Comparison of ENCODE assay signal across 8 cellular contexts in the genomic region with DNA sequence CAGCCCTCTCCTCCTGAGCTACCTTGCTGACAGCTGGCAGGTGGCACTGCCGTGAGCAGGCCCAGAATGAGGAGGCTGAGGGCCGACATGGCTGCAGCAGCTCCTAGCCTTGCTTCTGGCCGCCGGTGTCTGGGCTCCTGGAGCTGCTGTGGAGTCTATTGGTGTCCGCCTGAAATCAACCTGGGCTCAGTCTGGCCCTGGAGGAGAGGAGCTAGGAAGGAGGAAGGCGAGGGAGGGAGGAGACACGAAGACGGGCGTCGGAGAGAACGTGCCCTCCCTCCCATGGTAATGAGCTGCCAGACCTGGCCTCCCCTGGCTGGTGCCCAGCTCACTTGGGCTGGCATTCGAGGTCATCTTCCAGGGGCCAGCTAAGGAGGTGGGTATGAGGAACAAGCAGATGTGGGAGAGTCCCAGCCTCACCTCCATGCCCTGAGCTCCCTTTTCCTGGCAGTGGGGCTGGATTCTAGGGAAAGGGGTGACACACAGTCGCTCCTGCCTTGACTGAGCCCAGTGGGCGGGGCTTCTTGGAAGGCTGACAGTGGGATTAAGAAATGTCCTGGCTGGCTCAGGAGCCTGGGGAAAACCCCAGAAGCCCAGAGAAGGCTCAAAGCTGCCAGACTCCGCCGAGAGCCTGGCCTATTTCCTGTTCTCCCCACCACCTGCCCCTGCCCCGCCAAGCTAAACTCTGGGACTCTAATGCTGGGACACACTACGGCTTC. TPM values are rescaled to one million over a fixed set of nuclear protein-coding genes. Genes with fewer than 3 reads are reported as not detected.
DNase-seq lines count a peak whose midpoint lies in the region; ATAC-seq and TF ChIP-seq lines count a peak whose summit lies in the region.

A gene with protein sequence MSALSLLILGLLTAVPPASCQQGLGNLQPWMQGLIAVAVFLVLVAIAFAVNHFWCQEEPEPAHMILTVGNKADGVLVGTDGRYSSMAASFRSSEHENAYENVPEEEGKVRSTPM (minus strand): TSS at position 193 of the 719 bp plus-strand sequence. CDS start 104 bp downstream, at position 89.

- TF ChIP-seq POLR2A in heart left ventricle (IDR thresholded peaks at IDR 0.05) = no peak

- intact Hi-C loops in heart left ventricle (cut with DNase I) = loop anchor here in 8 of 10 donors (5.0 to 10.0 kb wide), 9 partner anchors 42 to 537 kb away; a partner anchor contains a TSS

- H3K9me3 ChIP-seq in adipocyte (ENCODE audit: control insufficient read depth, low read length) (no peaks in the 10 kb centered on the region), heart left ventricle (no peaks in the 10 kb centered on the region)

- peak within 1 kb of the TSS in 2 of 12 donors; percentile 13 to 17 for H3K27ac ChIP-seq in heart left ventricle

- TF ChIP-seq CTCF in heart left ventricle (IDR thresholded peaks at IDR 0.05) = no peak
- no peak for TF ChIP-seq CTCF in retinal pigment epithelial cell (conservative IDR thresholded peaks at IDR 0.05; ENCODE audit: low read depth, low read length)
- TF ChIP-seq CTCF in GM10266 (IDR thresholded peaks at IDR 0.05; ENCODE audit: control insufficient read depth, insufficient read depth, low read depth, missing control alignments) = no peak

- peaks cover 36% of the 10 kb centered on the region for H3K4me1 ChIP-seq in adipocyte (ENCODE audit: control insufficient read depth, insufficient read depth, low read length)
- peaks cover 0 to 25% (median 14%) of the 10 kb centered on the region in 12 donors for H3K4me1 ChIP-seq in heart left ventricle

- peak; percentile 22 to 80 (median 72) for ATAC-seq in heart left ventricle
- no peak for ATAC-seq in HG02884 (IDR thresholded peaks at IDR 0.05; ENCODE audit: unreplicated experiment)
- ATAC-seq in HG03521 (IDR thresholded peaks at IDR 0.05; ENCODE audit: unreplicated experiment) = no peak

- no peaks in the 10 kb centered on the region for H3K36me3 ChIP-seq in adipocyte (ENCODE audit: control insufficient read depth, insufficient read depth, low read length, severe bottlenecking)
- no peaks in the 10 kb centered on the region for H3K36me3 ChIP-seq in heart left ventricle

- H3K27me3 ChIP-seq in adipocyte (replicated peaks; ENCODE audit: control insufficient read depth, insufficient read depth, low read length) (no peaks in the 10 kb centered on the region), heart left ventricle (peaks cover 0 to 3% (median 0%) of the 10 kb centered on the region in 9 donors)

- no peak within 1 kb of the TSS for H3K9ac ChIP-seq in adipocyte (ENCODE audit: low read length)

- peak; percentile 73 for DNase-seq in EL
- peak; percentile 80 for DNase-seq in adipocyte (ENCODE audit: low read depth)
- peak in 4 of 5 donors; percentile 42 to 80 (median 64) for DNase-seq in heart left ventricle
- DNase-seq in retinal pigment epithelial cell (ENCODE audit: low read depth) = peak; percentile 58
- DNase-seq in GM10266 (ENCODE audit: extremely low spot score) = no peak
- DNase-seq in COLO668 (lab: John Stamatoyannopoulos, UW; ENCODE audit: unreplicated experiment) = no peak

- H3K4me3 ChIP-seq in adipocyte (ENCODE audit: low read length) (no peak within 1 kb of the TSS), heart left ventricle (no peak within 1 kb of the TSS), retinal pigment epithelial cell (ENCODE audit: low read length) (no peak within 1 kb of the TSS)

- WGBS in heart left ventricle, 4 donors = 46 to 59% (median 51%) methylated on average over 13 to 18 of the region's 18 CpGs

RNA-seq across cellular contexts. Expression of the gene that starts here (rescaled TPM):
- total RNA-seq in heart left ventricle = 1 to 10 TPM in 1 of 9 donors, under 1 TPM in 1, not detected in 7; 0.56 to 7.1 TPM
- not detected for polyA plus RNA-seq in heart left ventricle

Comparison
In these comparisons a context has a peak if more than half of its experiments do, and no peak if none do; other contexts are left out.
1. DNase-seq: peak in EL (single experiment), adipocyte (single experiment), heart left ventricle (4 of 5) and retinal pigment epithelial cell (single experiment); none in GM10266 (single experiment) and COLO668 (single experiment).
2. ATAC-seq: peak in heart left ventricle (4 of 4); none in HG02884 (single experiment) and HG03521 (single experiment).